31 cellular contexts compared by ENCODE assay signal in genomic region chr3:25288416-25288815, GRCh38.
"Had no signal": no experiment of that assay in that cellular context is flagged by ENCODE, and none has a peak within 500 bp of the region (broad histone marks: within the 10 kb centered on the region; RNA-seq: fewer than 3 reads in every experiment).

No MANE protein-coding gene starts in this region.

- H3K27ac ChIP-seq: breast epithelium, left lung, lower lobe of right lung, parathyroid adenoma, psoas muscle, right atrium auricular region, tibial nerve had no signal

- H3K36me3 ChIP-seq: breast epithelium, left lung, lower lobe of right lung, right atrium auricular region, tibial nerve had no signal

- H3K27me3 Mint-ChIP-seq: activated CD4-positive, alpha-beta T cell treated with anti-CD3 and anti-CD28 coated beads for 36 hours; activated CD8-positive, alpha-beta memory T cell treated with anti-CD3 and anti-CD28 coated beads, Interleukin-2, amount 10 ng/mL, durations not matched to agents 7 days and 5 days; dendritic cell treated with granulocyte-macrophage colony-stimulating factor and Interleukin-4, amounts not matched to agents 40 ng/mL and 50 ng/mL, for 4 days had no signal

- H3K4me1 ChIP-seq: breast epithelium, left lung, lower lobe of right lung, parathyroid adenoma, psoas muscle, right atrium auricular region, tibial nerve had no signal

- H3K27ac Mint-ChIP-seq: activated CD4-positive, alpha-beta T cell treated with anti-CD3 and anti-CD28 coated beads for 36 hours; activated CD8-positive, alpha-beta memory T cell treated with anti-CD3 and anti-CD28 coated beads, Interleukin-2, amount 10 ng/mL, durations not matched to agents 7 days and 5 days; activated CD8-positive, alpha-beta T cell treated with anti-CD3 and anti-CD28 coated beads, Interleukin-2, amount 10 ng/mL, durations not matched to agents 7 days and 5 days; activated naive CD4-positive, alpha-beta T cell treated with anti-CD3 and anti-CD28 coated beads, Interleukin-2, amount 50 U/mL, for 72 hours; activated T-cell treated with anti-CD3 and anti-CD28 coated beads, Interleukin-2, amount 50 U/mL, for 72 hours; dendritic cell treated with granulocyte-macrophage colony-stimulating factor and Interleukin-4, amounts not matched to agents 40 ng/mL and 50 ng/mL, for 4 days; endodermal cell; T-helper 1 cell treated with Interleukin-12 subunit alpha and Interleukin-12 subunit beta and Interleukin-4 antibody, amounts not matched to agents 30 μg/mL and 1 μg/mL, for 36 hours had no signal

- H3K9me3 ChIP-seq: breast epithelium, left lung, lower lobe of right lung, mucosa of descending colon, psoas muscle, right atrium auricular region, tibial nerve had no signal

- H3K4me3 ChIP-seq: breast epithelium, left lung, lower lobe of right lung, mucosa of descending colon, psoas muscle, right atrium auricular region, tibial nerve had no signal

- ATAC-seq: activated CD4-positive, alpha-beta T cell treated with anti-CD3 and anti-CD28 coated beads for 36 hours; activated CD8-positive, alpha-beta memory T cell treated with anti-CD3 and anti-CD28 coated beads, Interleukin-2, amount 10 ng/mL, durations not matched to agents 7 days and 5 days; activated CD8-positive, alpha-beta T cell treated with anti-CD3 and anti-CD28 coated beads, Interleukin-2, amount 10 ng/mL, durations not matched to agents 7 days and 5 days; activated naive CD4-positive, alpha-beta T cell treated with anti-CD3 and anti-CD28 coated beads, Interleukin-2, amount 50 U/mL, for 72 hours; activated T-cell treated with anti-CD3 and anti-CD28 coated beads, Interleukin-2, amount 50 U/mL, for 72 hours; esophagus mucosa; left lung; lower lobe of right lung; mucosa of descending colon; psoas muscle had no signal

- H3K36me3 Mint-ChIP-seq: activated CD8-positive, alpha-beta memory T cell treated with anti-CD3 and anti-CD28 coated beads, Interleukin-2, amount 10 ng/mL, durations not matched to agents 7 days and 5 days; activated naive CD4-positive, alpha-beta T cell treated with anti-CD3 and anti-CD28 coated beads, Interleukin-2, amount 50 U/mL, for 72 hours had no signal

- H3K9me3 Mint-ChIP-seq: dendritic cell treated with granulocyte-macrophage colony-stimulating factor and Interleukin-4, amounts not matched to agents 40 ng/mL and 50 ng/mL, for 4 days; endodermal cell; T-helper 1 cell treated with Interleukin-12 subunit alpha and Interleukin-12 subunit beta and Interleukin-4 antibody, amounts not matched to agents 30 μg/mL and 1 μg/mL, for 36 hours had no signal

- H3K4me3 Mint-ChIP-seq: activated CD4-positive, alpha-beta T cell treated with anti-CD3 and anti-CD28 coated beads for 36 hours; activated CD8-positive, alpha-beta memory T cell treated with anti-CD3 and anti-CD28 coated beads, Interleukin-2, amount 10 ng/mL, durations not matched to agents 7 days and 5 days; activated CD8-positive, alpha-beta T cell treated with anti-CD3 and anti-CD28 coated beads, Interleukin-2, amount 10 ng/mL, durations not matched to agents 7 days and 5 days; activated T-cell treated with anti-CD3 and anti-CD28 coated beads, Interleukin-2, amount 50 U/mL, for 72 hours; dendritic cell treated with granulocyte-macrophage colony-stimulating factor and Interleukin-4, amounts not matched to agents 40 ng/mL and 50 ng/mL, for 4 days; endodermal cell; T-helper 1 cell treated with Interleukin-12 subunit alpha and Interleukin-12 subunit beta and Interleukin-4 antibody, amounts not matched to agents 30 μg/mL and 1 μg/mL, for 36 hours had no signal

- DNase-seq: activated CD4-positive, alpha-beta T cell treated with anti-CD3 and anti-CD28 coated beads for 36 hours; activated CD4-positive, CD25-positive, alpha-beta regulatory T cell; activated CD8-positive, alpha-beta memory T cell treated with anti-CD3 and anti-CD28 coated beads, Interleukin-2, amount 10 ng/mL, durations not matched to agents 7 days and 5 days; activated CD8-positive, alpha-beta T cell treated with anti-CD3 and anti-CD28 coated beads, Interleukin-2, amount 10 ng/mL, durations not matched to agents 7 days and 5 days; activated naive CD4-positive, alpha-beta T cell; activated T-cell treated with anti-CD3 and anti-CD28 coated beads for 4 hours; activated T-cell treated with anti-CD3 and anti-CD28 coated beads, Interleukin-2, amount 50 U/mL, for 72 hours; central memory CD4-positive, alpha-beta T cell; endodermal cell; foreskin fibroblast; head of caudate nucleus; hippocampal formation; kidney glomerular epithelial cell; left lung; lower lobe of right lung; mesenchymal stem cell; mucosa of descending colon; occipital lobe; psoas muscle; stimulated activated CD4-positive, alpha-beta T cell treated with anti-CD3 and anti-CD28 coated beads, Interleukin-15, amount 100 ng/mL, for 24 hours; stimulated activated naive CD4-positive, alpha-beta T cell; SW 1271; T1000 had no signal

- H3K27me3 ChIP-seq: breast epithelium, left lung, right atrium auricular region, tibial nerve had no signal

- H3K4me1 Mint-ChIP-seq: activated CD4-positive, alpha-beta T cell treated with anti-CD3 and anti-CD28 coated beads for 36 hours; activated CD8-positive, alpha-beta memory T cell treated with anti-CD3 and anti-CD28 coated beads, Interleukin-2, amount 10 ng/mL, durations not matched to agents 7 days and 5 days had no signal
